ENCODE assay signal across 8 cellular contexts in genomic region chr9:134434896-134435506, GRCh38.
DNase-seq lines count a peak whose midpoint lies in the region; ATAC-seq and TF ChIP-seq lines count a peak whose summit lies in the region.

No MANE protein-coding gene starts in this region.

- TF ChIP-seq CTCF in HFF-Myc (IDR thresholded peaks at IDR 0.05; ENCODE audit: low read depth, low read length, missing control alignments) (no peak), RWPE1 (conservative IDR thresholded peaks at IDR 0.05; ENCODE audit: low read depth) (no peak), nephron progenitor cell (IDR thresholded peaks at IDR 0.05) (no peak)

- ATAC-seq in GM21515 (IDR thresholded peaks at IDR 0.05; ENCODE audit: unreplicated experiment) = no peak
- no peak for ATAC-seq in GM19463 (IDR thresholded peaks at IDR 0.05; ENCODE audit: unreplicated experiment)

- H3K4me1 Mint-ChIP-seq in nephron progenitor cell = peaks cover 41% of the 10 kb centered on the region

- POLR2A ChIA-PET in RWPE1 (lab: Yijun Ruan, JAX; ENCODE audit: low non-redundant PET) = interaction anchor here (0.6 kb wide), 1 partner anchor 270 kb away, joined by 3 read pairs; no protein-coding TSS in a partner anchor

- CTCF ChIA-PET in RWPE1 (lab: Yijun Ruan, JAX) = interaction anchor here (1.2 to 2.7 kb wide), 2 partner anchors 8 to 264 kb away, joined by 9 to 10 read pairs; no protein-coding TSS in a partner anchor

- H3K4me3 ChIP-seq in HFF-Myc (replicated peaks; ENCODE audit: low read depth, low read length) = no peak overlapping the region

- H3K27me3 Mint-ChIP-seq in nephron progenitor cell (ENCODE audit: low read depth, poor library complexity) = no peaks in the 10 kb centered on the region

- H3K27ac Mint-ChIP-seq in nephron progenitor cell = peak overlapping the region; percentile 45

- H3K27ac ChIP-seq in RWPE1 = peak overlapping the region; percentile 100

- H3K36me3 Mint-ChIP-seq in nephron progenitor cell (ENCODE audit: low read depth) = peaks cover 4% of the 10 kb centered on the region

- no peaks in the 10 kb centered on the region for H3K9me3 Mint-ChIP-seq in nephron progenitor cell

- DNase-seq in HFF-Myc (ENCODE audit: extremely low read depth, low read depth) (peak; percentile 91), RWPE1 (ENCODE audit: low spot score) (peak; percentile 90), fibroblast of gingiva (ENCODE audit: low read depth) (peak; percentile 97), nephron progenitor cell (no peak), SKM-1 (lab: John Stamatoyannopoulos, UW; ENCODE audit: unreplicated experiment) (no peak)
- no peak for DNase-seq in activated naive CD4-positive, alpha-beta T cell (lab: John Stamatoyannopoulos, UW)

- no peak overlapping the region for H3K4me3 Mint-ChIP-seq in nephron progenitor cell

Comparison
In these comparisons a context has a peak if more than half of its experiments do, and no peak if none do; other contexts are left out.
1. DNase-seq: peak in HFF-Myc (single experiment), RWPE1 (single experiment) and fibroblast of gingiva (single experiment); none in nephron progenitor cell (single experiment), SKM-1 (single experiment) and activated naive CD4-positive, alpha-beta T cell (0 of 4).